8 cellular contexts compared by ENCODE assay signal in genomic region chr17:7220593-7221280, GRCh38. TPM values are rescaled to one million over a fixed set of nuclear protein-coding genes. Genes with fewer than 3 reads are reported as not detected.
A peak's percentile ranks its signal among the peaks of the same experiment; 100 is the strongest.
DNase-seq lines count a peak whose midpoint lies in the region; ATAC-seq and TF ChIP-seq lines count a peak whose summit lies in the region.

No MANE protein-coding gene starts in this region.

- TF ChIP-seq CTCF in astrocyte of the cerebellum (IDR thresholded peaks at IDR 0.05; ENCODE audit: low read depth, low read length, missing control alignments): peak; percentile 50

- peaks cover 25% of the 10 kb centered on the region for H3K36me3 ChIP-seq in CD8-positive, alpha-beta memory T cell (ENCODE audit: insufficient read depth, low read length)
- H3K36me3 ChIP-seq in iPS-18a (ENCODE audit: control insufficient read depth, low read depth, low read length): peaks cover 35% of the 10 kb centered on the region

- H3K36me3 Mint-ChIP-seq in CD8-positive, alpha-beta memory T cell: peaks cover 0 to 49% (median 2%) of the 10 kb centered on the region in 3 donors

- no peaks in the 10 kb centered on the region for H3K27me3 ChIP-seq in CD8-positive, alpha-beta memory T cell (ENCODE audit: insufficient read depth, low read length, poor library complexity, severe bottlenecking)
- H3K27me3 ChIP-seq in iPS-18a (ENCODE audit: control insufficient read depth, insufficient read depth, low read length): no peaks in the 10 kb centered on the region

- peaks cover 49% of the 10 kb centered on the region for H3K4me1 ChIP-seq in CD8-positive, alpha-beta memory T cell (ENCODE audit: insufficient read depth, low read length)
- H3K4me1 ChIP-seq in iPS-18a (ENCODE audit: control insufficient read depth, low read depth, low read length): peaks cover 33% of the 10 kb centered on the region

- H3K27ac Mint-ChIP-seq in CD8-positive, alpha-beta memory T cell: peak overlapping the region; percentile 81 to 98 (median 94)

- H3K4me1 Mint-ChIP-seq in CD8-positive, alpha-beta memory T cell: peaks cover 33 to 55% (median 41%) of the 10 kb centered on the region in 3 donors

- in situ Hi-C loops in astrocyte of the cerebellum (cut with HindIII; ENCODE audit: low sequenced_read_pairs): no loop called here

- peak overlapping the region; percentile 78 for H3K9ac ChIP-seq in iPS-18a (ENCODE audit: low read length)

- peak overlapping the region; percentile 70 for H3K27ac ChIP-seq in CD8-positive, alpha-beta memory T cell (ENCODE audit: low read depth, low read length)
- peak overlapping the region; percentile 63 for H3K27ac ChIP-seq in iPS-18a (ENCODE audit: low read length)

- H3K4me3 ChIP-seq in CD8-positive, alpha-beta memory T cell (ENCODE audit: low read length): peak overlapping the region; percentile 67
- H3K4me3 ChIP-seq in astrocyte of the cerebellum (ENCODE audit: low read depth, low read length) (peak overlapping the region; percentile 84), iPS-18a (ENCODE audit: low read length) (peak overlapping the region; percentile 92)

- ATAC-seq in SK-N-SH treated with all-trans-retinoic acid at 6 μM for 48 hours (peak; percentile 63), GM19035 (IDR thresholded peaks at IDR 0.05; ENCODE audit: unreplicated experiment) (no peak), GM19467 (IDR thresholded peaks at IDR 0.05; ENCODE audit: unreplicated experiment) (no peak)

- no peaks in the 10 kb centered on the region for H3K9me3 ChIP-seq in CD8-positive, alpha-beta memory T cell (ENCODE audit: low read length)
- no peaks in the 10 kb centered on the region for H3K9me3 ChIP-seq in iPS-18a (ENCODE audit: control insufficient read depth, low read depth, low read length)

- peak overlapping the region; percentile 74 to 96 (median 93) for H3K4me3 Mint-ChIP-seq in CD8-positive, alpha-beta memory T cell

- no peaks in the 10 kb centered on the region for H3K9me3 Mint-ChIP-seq in CD8-positive, alpha-beta memory T cell

- peak; percentile 21 to 72 (median 42) for DNase-seq in CD8-positive, alpha-beta memory T cell
- DNase-seq in HT-29 (ENCODE audit: low spot score): peak; percentile 58
- no peak for DNase-seq in astrocyte of the cerebellum (ENCODE audit: low read depth)
- peak; percentile 47 for DNase-seq in stimulated activated CD4-positive, alpha-beta T cell treated with anti-CD3 and anti-CD28 coated beads, Interleukin-12 subunit alpha, Interleukin-12 subunit beta, amount 100 ng/mL, for 4 hours

- CTCF ChIA-PET in CD8-positive, alpha-beta memory T cell (lab: Charles Lee): interaction anchor here (0.6 to 4.7 kb wide), 9 partner anchors 14 to 340 kb away, joined by 3 to 23 read pairs (median 5); partner anchors contain the start of genes DVL2 and SLC2A4

- H3K27me3 Mint-ChIP-seq in CD8-positive, alpha-beta memory T cell: no peaks in the 10 kb centered on the region

- POLR2A ChIA-PET in CD8-positive, alpha-beta memory T cell (lab: Charles Lee): interaction anchor here (1.0 to 3.1 kb wide), 6 partner anchors 14 to 465 kb away, joined by 3 to 31 read pairs (median 6); partner anchors contain the start of genes DVL2, GABARAP and PHF23

TF ChIP-seq in SK-N-SH treated with all-trans-retinoic acid at 6 μM for 48 hours, 23 proteins besides CTCF, POLR2A, EP300 and RAD21:
- TF ChIP-seq TSHZ2 (CRISPR knock-in tag; IDR thresholded peaks at IDR 0.05): no peak
- 0 out of 2 replicates have a peak, but pooled peaks have one; percentile 17 for TF ChIP-seq TCF4 (CRISPR knock-in tag; IDR thresholded peaks at IDR 0.05; ENCODE audit: borderline replicate concordance)
- TF ChIP-seq GLIS3 (CRISPR knock-in tag; IDR thresholded peaks at IDR 0.05): peak; percentile 84
- TF ChIP-seq PATZ1 (CRISPR knock-in tag; IDR thresholded peaks at IDR 0.05; ENCODE audit: borderline replicate concordance): 0 out of 2 replicates have a peak, but pooled peaks have one; percentile 12
- no peak for TF ChIP-seq POU6F1 (CRISPR knock-in tag; IDR thresholded peaks at IDR 0.05; ENCODE audit: borderline replicate concordance, low read depth)
- TF ChIP-seq ZNF70 (CRISPR knock-in tag; IDR thresholded peaks at IDR 0.05): peak; percentile 45; the same call in 1 of the 2 replicates
- TF ChIP-seq ZFP3 (CRISPR knock-in tag; IDR thresholded peaks at IDR 0.05): no peak
- TF ChIP-seq ZNF8 (CRISPR knock-in tag; IDR thresholded peaks at IDR 0.05): 0 out of 2 replicates have a peak, but pooled peaks have one; percentile 11
- 0 out of 2 replicates have a peak, but pooled peaks have one; percentile 16 for TF ChIP-seq ESRRG (CRISPR knock-in tag; IDR thresholded peaks at IDR 0.05)
- TF ChIP-seq ZC3H10 (CRISPR knock-in tag; IDR thresholded peaks at IDR 0.05): 0 out of 2 replicates have a peak, but pooled peaks have one; percentile 4
- no peak for TF ChIP-seq PPARA (CRISPR knock-in tag; IDR thresholded peaks at IDR 0.05; ENCODE audit: borderline replicate concordance)

RNA-seq across cellular contexts. Expression of gene ACADVL, which starts 1.0 kb away (rescaled TPM):
- 100 to 1,000 TPM; 281 to 288 TPM for total RNA-seq in CD8-positive, alpha-beta memory T cell
- polyA plus RNA-seq in CD8-positive, alpha-beta memory T cell: 109 TPM
- 469 and 546 TPM in 2 replicates for total RNA-seq in HT-29 (2014; rRNA removed; shearing (Covaris generic))

RNA-seq across cellular contexts. Expression of gene DLG4, which starts 1.1 kb away (rescaled TPM):
- 1 to 10 TPM; 3.5 to 4.4 TPM for total RNA-seq in CD8-positive, alpha-beta memory T cell
- 0.45 TPM for polyA plus RNA-seq in CD8-positive, alpha-beta memory T cell
- 0.26 and 1.6 TPM in 2 replicates for total RNA-seq in HT-29 (2014; rRNA removed; shearing (Covaris generic))

RNA-seq across cellular contexts. Expression of gene DVL2, which starts 13.6 kb away (rescaled TPM):
- total RNA-seq in CD8-positive, alpha-beta memory T cell: 10 to 100 TPM; 61.8 to 65.5 TPM
- 24.0 TPM for polyA plus RNA-seq in CD8-positive, alpha-beta memory T cell
- 42.6 and 48.6 TPM in 2 replicates for total RNA-seq in HT-29 (2014; rRNA removed; shearing (Covaris generic))

RNA-seq across cellular contexts. Expression of gene PHF23, which starts 18.5 kb away (rescaled TPM):
- 10 to 100 TPM; 48.0 to 51.9 TPM for total RNA-seq in CD8-positive, alpha-beta memory T cell
- 25.8 TPM for polyA plus RNA-seq in CD8-positive, alpha-beta memory T cell
- 29.3 and 31.7 TPM in 2 replicates for total RNA-seq in HT-29 (2014; rRNA removed; shearing (Covaris generic))

RNA-seq across cellular contexts. Expression of gene GABARAP, which starts 21.5 kb away (rescaled TPM):
- 100 to 1,000 TPM; 156 to 165 TPM for total RNA-seq in CD8-positive, alpha-beta memory T cell
- polyA plus RNA-seq in CD8-positive, alpha-beta memory T cell: 914 TPM
- total RNA-seq in HT-29 (2014; rRNA removed; shearing (Covaris generic)): 72.3 and 84.0 TPM in 2 replicates
